ENCODE assay signal across 8 cellular contexts in the genomic region with DNA sequence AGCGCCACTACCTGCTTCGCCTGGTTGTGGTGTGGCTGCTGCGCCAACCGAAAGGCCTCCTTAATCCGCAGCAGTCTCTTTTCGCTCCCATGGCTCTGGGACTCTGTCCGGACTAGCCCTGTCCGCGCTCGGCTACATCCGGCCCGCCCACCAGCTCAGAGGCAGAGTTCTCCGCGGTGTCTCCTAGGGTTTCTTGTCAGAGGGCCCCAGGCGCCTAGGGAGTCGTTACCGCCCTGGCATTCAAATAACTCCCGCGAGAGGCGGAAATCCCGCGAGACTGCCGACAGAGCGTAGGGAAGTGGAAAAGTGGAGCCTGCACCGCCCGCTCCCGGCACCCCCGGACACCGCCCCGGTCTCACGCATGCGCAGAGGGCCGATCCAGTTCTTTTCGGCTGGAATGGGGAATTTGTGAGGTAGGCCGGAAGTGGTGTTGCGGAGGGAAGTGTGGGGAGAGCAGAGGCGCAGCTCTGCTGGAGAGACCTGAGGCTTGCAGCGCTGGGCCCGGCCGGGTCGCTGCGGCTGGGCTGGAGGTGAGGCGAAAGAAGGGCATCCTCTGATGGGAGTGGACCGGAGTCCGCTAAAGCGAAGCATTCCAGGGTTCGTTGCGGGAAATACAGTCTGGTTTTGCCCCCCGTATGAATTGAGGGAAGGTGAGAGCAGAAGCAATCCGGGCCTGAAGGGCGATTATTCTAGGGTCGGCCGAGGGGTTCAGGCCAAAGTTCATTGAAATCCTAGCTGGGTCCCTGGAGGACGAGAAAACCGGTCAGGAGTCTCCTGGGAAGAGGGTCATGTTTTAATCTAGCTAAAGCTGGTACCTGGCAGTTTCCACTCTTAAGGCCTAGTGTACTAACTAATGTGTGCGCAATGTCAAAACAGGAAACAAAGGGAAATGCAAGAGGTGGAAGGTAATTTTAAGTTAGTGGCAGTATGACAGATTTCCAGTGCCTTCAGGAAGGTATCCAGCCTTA. TPM values are rescaled to one million over a fixed set of nuclear protein-coding genes. Genes with fewer than 3 reads are reported as not detected.
DNase-seq lines count a peak whose midpoint lies in the region; TF ChIP-seq lines count a peak whose summit lies in the region.

Gene FAM200B (plus strand): TSS at position 456 of the 968 bp plus-strand sequence. CDS start 5,151 bp downstream, outside the sequence.

- in situ Hi-C loops in SK-MEL-5 (cut with HindIII; ENCODE audit: low pct_unique_long_range_greater_than_20kb, low sequenced_read_pairs) = no loop called here

- peak within 1 kb of the TSS; percentile 84 to 99 (median 98) for H3K9ac ChIP-seq in subcutaneous abdominal adipose tissue (ENCODE audit: low read length in 5 of 5)

- DNase-seq in GF-D8 (lab: John Stamatoyannopoulos, UW) = peak; percentile 95
- peak; percentile 99 for DNase-seq in HEK293T (ENCODE audit: extremely low spot score)
- peak; percentile 98 for DNase-seq in MV-4-11 (lab: John Stamatoyannopoulos, UW)
- DNase-seq in SK-MEL-5 (ENCODE audit: low read depth, low spot score) = peak; percentile 99
- DNase-seq in activated naive CD4-positive, alpha-beta T cell treated with Interleukin-2 at 50 U/mL for 16 hours = peak; percentile 97
- DNase-seq in foreskin melanocyte = peak; percentile 99

- H3K9me3 ChIP-seq in neuron (ENCODE audit: low read length) = peaks cover 3% of the 10 kb centered on the region
- no peaks in the 10 kb centered on the region for H3K9me3 ChIP-seq in subcutaneous abdominal adipose tissue (ENCODE audit: control insufficient read depth in 5 of 5, low read length in 5 of 5)

- H3K27ac ChIP-seq in subcutaneous abdominal adipose tissue (ENCODE audit: low read depth, low read length) = peak within 1 kb of the TSS; percentile 98

- H3K4me3 ChIP-seq in neuron (ENCODE audit: low read length) (peak within 1 kb of the TSS; percentile 78), subcutaneous abdominal adipose tissue (ENCODE audit: low read depth in 1 of 5, low read length in 5 of 5) (peak within 1 kb of the TSS; percentile 73 to 96 (median 90))

- peak within 1 kb of the TSS; percentile 97 for H2AFZ ChIP-seq in neuron (ENCODE audit: low read depth, low read length)

- H3K4me1 ChIP-seq in neuron (ENCODE audit: insufficient read depth, low read length) (peaks cover 28% of the 10 kb centered on the region), subcutaneous abdominal adipose tissue (ENCODE audit: control insufficient read depth in 5 of 5, insufficient read depth in 5 of 5, low read length in 5 of 5) (peaks cover 0 to 21% (median 19%) of the 10 kb centered on the region in 5 donors)

- CTCF ChIA-PET in HEK293T (lab: Yijun Ruan, JAX) = no interaction called here

- H3K27me3 ChIP-seq in neuron (ENCODE audit: insufficient read depth, low read length) (no peaks in the 10 kb centered on the region), subcutaneous abdominal adipose tissue (ENCODE audit: control insufficient read depth in 5 of 5, insufficient read depth in 4 of 5, low read length in 5 of 5) (no peaks in the 10 kb centered on the region)

- POLR2A ChIA-PET in HEK293T (lab: Yijun Ruan, JAX) = interaction anchor here (0.6 to 2.8 kb wide), 10 partner anchors 9 to 105 kb away, joined by 3 to 36 read pairs (median 3); partner anchors contain the start of gene FBXL5

- peaks cover 44% of the 10 kb centered on the region for H3K36me3 ChIP-seq in neuron (ENCODE audit: insufficient read depth, low read length)
- peaks cover 5 to 9% (median 5%) of the 10 kb centered on the region in 5 donors for H3K36me3 ChIP-seq in subcutaneous abdominal adipose tissue (ENCODE audit: control insufficient read depth in 5 of 5, insufficient read depth in 5 of 5, low read length in 5 of 5)

TF ChIP-seq in HEK293T, 16 proteins besides CTCF, POLR2A, EP300 and RAD21:
- TF ChIP-seq, protein P1, sequence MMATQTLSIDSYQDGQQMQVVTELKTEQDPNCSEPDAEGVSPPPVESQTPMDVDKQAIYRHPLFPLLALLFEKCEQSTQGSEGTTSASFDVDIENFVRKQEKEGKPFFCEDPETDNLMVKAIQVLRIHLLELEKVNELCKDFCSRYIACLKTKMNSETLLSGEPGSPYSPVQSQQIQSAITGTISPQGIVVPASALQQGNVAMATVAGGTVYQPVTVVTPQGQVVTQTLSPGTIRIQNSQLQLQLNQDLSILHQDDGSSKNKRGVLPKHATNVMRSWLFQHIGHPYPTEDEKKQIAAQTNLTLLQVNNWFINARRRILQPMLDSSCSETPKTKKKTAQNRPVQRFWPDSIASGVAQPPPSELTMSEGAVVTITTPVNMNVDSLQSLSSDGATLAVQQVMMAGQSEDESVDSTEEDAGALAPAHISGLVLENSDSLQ (IDR thresholded peaks at IDR 0.05) = peak; percentile 56
- TF ChIP-seq ARNT (IDR thresholded peaks at IDR 0.05) (no peak), FOXM1 (IDR thresholded peaks at IDR 0.05; ENCODE audit: borderline replicate concordance) (peak; percentile 88; the same call in 1 of the 2 replicates), BHLHE40 (IDR thresholded peaks at IDR 0.05; ENCODE audit: borderline replicate concordance) (no peak), TARDBP (IDR thresholded peaks at IDR 0.05) (no peak), SUZ12 (IDR thresholded peaks at IDR 0.05) (no peak), FOXK2 (IDR thresholded peaks at IDR 0.05) (no peak), NFRKB (IDR thresholded peaks at IDR 0.05) (no peak), L3MBTL2 (conservative IDR thresholded peaks at IDR 0.05) (no peak), ELF4 (IDR thresholded peaks at IDR 0.05) (peak; percentile 83), SP1 (IDR thresholded peaks at IDR 0.05) (peak; percentile 88), FOXA1 (IDR thresholded peaks at IDR 0.05) (no peak), HDGF (IDR thresholded peaks at IDR 0.05; ENCODE audit: borderline replicate concordance) (no peak), CTBP1 (IDR thresholded peaks at IDR 0.05; ENCODE audit: borderline replicate concordance) (no peak), LEF1 (IDR thresholded peaks at IDR 0.05; ENCODE audit: borderline replicate concordance) (no peak)

RNA-seq across cellular contexts. Expression of gene FAM200B, which starts in this region (rescaled TPM):
- 37.4 and 44.9 TPM in 2 replicates for total RNA-seq in SK-MEL-5 (2014; rRNA removed; shearing (Covaris generic))
- polyA plus RNA-seq in SK-MEL-5 (2015; cell fraction: cytosol; rRNA removed) = 14.8 and 29.9 TPM in 2 replicates
- polyA plus RNA-seq in SK-MEL-5 (2015; cell fraction: nucleus; rRNA removed) = 70.0 and 70.7 TPM in 2 replicates

Comparison
In these comparisons a context has a peak if more than half of its experiments do, and no peak if none do; other contexts are left out.
1. Peak in every context shown above with its lines: DNase-seq, H3K4me3 ChIP-seq and H3K27ac ChIP-seq.